ENCODE assay signal across 8 cellular contexts in the genomic region with DNA sequence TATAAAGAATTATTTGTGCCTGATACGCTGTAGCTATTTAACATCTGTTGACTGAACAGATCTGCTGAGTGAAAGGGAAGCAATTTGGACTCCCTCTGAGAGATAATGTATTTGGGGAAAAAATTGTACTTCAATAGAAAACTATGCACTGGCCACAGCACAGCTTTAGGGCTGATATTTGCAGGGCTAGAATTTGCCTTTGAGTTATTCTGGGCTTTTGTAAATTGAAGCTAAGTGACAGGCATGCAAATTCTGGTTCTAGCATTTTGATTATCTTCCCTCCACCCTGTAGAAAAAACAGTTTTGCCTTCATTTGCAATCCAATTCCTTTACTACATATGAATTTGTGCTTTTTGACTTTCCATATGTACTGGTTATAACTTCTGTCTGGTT. TPM values are rescaled to one million over a fixed set of nuclear protein-coding genes. Genes with fewer than 3 reads are reported as not detected.
DNase-seq lines count a peak whose midpoint lies in the region; ATAC-seq, FAIRE-seq and TF ChIP-seq lines count a peak whose summit lies in the region.

No MANE protein-coding gene starts in this region.

- peaks cover 34% of the 10 kb centered on the region for H3K79me2 ChIP-seq in endothelial cell of umbilical vein (ENCODE audit: control insufficient read depth, insufficient read depth, low read length)

- no peak for TF ChIP-seq POLR2A in endothelial cell of umbilical vein (IDR thresholded peaks at IDR 0.05; ENCODE audit: low read depth, low read length)

- intact Hi-C loops in endothelial cell of umbilical vein (cut with micrococcal nuclease) (loop anchor here (1.0 kb wide), 2 partner anchors 374 to 471 kb away; no protein-coding TSS in a partner anchor), tibial artery (cut with DNase I; ENCODE audit: low total_unique reads) (no loop called here)

- peak; percentile 55 for ATAC-seq in GM18867 (IDR thresholded peaks at IDR 0.05; ENCODE audit: unreplicated experiment)

- peak overlapping the region; percentile 60 for H3K4me2 ChIP-seq in endothelial cell of umbilical vein (ENCODE audit: insufficient read depth, low read length)

- H3K4me3 ChIP-seq in SK-N-MC (peak overlapping the region; percentile 54), endothelial cell of umbilical vein (replicated peaks in 1 of 3; ENCODE audit: insufficient read depth in 1 of 3, low read depth in 1 of 3, low read length in 3 of 3) (no peak overlapping the region), skeletal muscle tissue (ENCODE audit: low read length in 3 of 3) (peak overlapping the region in 1 of 3 donors; percentile 10), WERI-Rb-1 (ENCODE audit: low read depth, low read length) (no peak overlapping the region), tibial artery (no peak overlapping the region)

- no peak for FAIRE-seq in endothelial cell of umbilical vein (lab: Jason Lieb, UNC)

- in situ Hi-C loops in KBM-7 (cut with MboI; ENCODE audit: low pct_unique_long_range_greater_than_20kb, low sequenced_read_pairs), result no loop called here

- peaks cover 67% of the 10 kb centered on the region for H3K36me3 ChIP-seq in SK-N-MC (ENCODE audit: insufficient read depth, low read length)
- H3K36me3 ChIP-seq in endothelial cell of umbilical vein (ENCODE audit: control insufficient read depth in 2 of 2, extremely low read depth in 1 of 2, insufficient read depth in 2 of 2, low read length in 2 of 2), result no peaks in the 10 kb centered on the region
- H3K36me3 ChIP-seq in skeletal muscle tissue (ENCODE audit: control insufficient read depth in 3 of 3, insufficient read depth in 3 of 3, low read length in 3 of 3), result peaks cover 3 to 15% (median 10%) of the 10 kb centered on the region in 3 donors
- peaks cover 15% of the 10 kb centered on the region for H3K36me3 ChIP-seq in WERI-Rb-1
- peaks cover 0 to 29% (median 24%) of the 10 kb centered on the region in 3 donors for H3K36me3 ChIP-seq in tibial artery

- DNase-seq in SK-N-MC (ENCODE audit: low read depth, low spot score), result no peak
- no peak for DNase-seq in endothelial cell of umbilical vein (ENCODE audit: low read depth, low spot score)
- DNase-seq in WERI-Rb-1, result no peak
- no peak for DNase-seq in tibial artery
- DNase-seq in NCI-H146 (lab: John Stamatoyannopoulos, UW), result no peak
- DNase-seq in KBM-7, result no peak

- H3K4me1 ChIP-seq in endothelial cell of umbilical vein (ENCODE audit: control insufficient read depth, extremely low read depth, insufficient read depth, low read length) (peaks cover 19% of the 10 kb centered on the region), skeletal muscle tissue (ENCODE audit: control insufficient read depth in 3 of 3, insufficient read depth in 3 of 3, low read length in 3 of 3) (peaks cover 7 to 17% (median 13%) of the 10 kb centered on the region in 3 donors), tibial artery (peaks cover 0 to 37% (median 20%) of the 10 kb centered on the region in 4 donors)

- no peak for TF ChIP-seq CTCF in endothelial cell of umbilical vein (IDR thresholded peaks at IDR 0.05; ENCODE audit: extremely low read depth in 1 of 2, insufficient read depth in 1 of 2, low read depth in 1 of 2, low read length in 2 of 2)
- TF ChIP-seq CTCF in WERI-Rb-1 (IDR thresholded peaks at IDR 0.05; ENCODE audit: low read depth, low read length), result no peak
- no peak for TF ChIP-seq CTCF in tibial artery (IDR thresholded peaks at IDR 0.05)

- H3K9me1 ChIP-seq in endothelial cell of umbilical vein (replicated peaks; ENCODE audit: control insufficient read depth, extremely low read depth, insufficient read depth, low read length), result peaks cover 4% of the 10 kb centered on the region

- CTCF ChIA-PET in endothelial cell of umbilical vein (lab: Charles Lee), result interaction anchor here (0.7 to 3.3 kb wide), 20 partner anchors 11 to 924 kb away, joined by 3 to 36 read pairs (median 6); partner anchors contain the start of genes GBP1 and GBP3

- POLR2A ChIA-PET in endothelial cell of umbilical vein (lab: Charles Lee), result interaction anchor here (0.6 kb wide), 2 partner anchors 79 to 94 kb away, joined by 3 to 4 read pairs; no protein-coding TSS in a partner anchor

- H3K27me3 ChIP-seq in endothelial cell of umbilical vein (ENCODE audit: control insufficient read depth in 2 of 2, insufficient read depth in 2 of 2, low read length in 2 of 2) (no peaks in the 10 kb centered on the region), skeletal muscle tissue (ENCODE audit: control insufficient read depth in 3 of 3, insufficient read depth in 3 of 3, low read length in 3 of 3) (no peaks in the 10 kb centered on the region), WERI-Rb-1 (ENCODE audit: insufficient read depth, low read depth, severe bottlenecking) (no peaks in the 10 kb centered on the region), tibial artery (no peaks in the 10 kb centered on the region)

- dilution Hi-C loops in endothelial cell of umbilical vein (cut with MboI; ENCODE audit: extremely low pct_ligation_motif_present, low sequenced_read_pairs), result no loop called here

- no TSS peak for BruUV-seq in endothelial cell of umbilical vein (replicated peaks; lab: Mats Ljungman, UMichigan)

- peak overlapping the region; percentile 86 for H3K27ac ChIP-seq in SK-N-MC
- peak overlapping the region; percentile 34 for H3K27ac ChIP-seq in endothelial cell of umbilical vein (ENCODE audit: insufficient read depth, low read depth, low read length)
- H3K27ac ChIP-seq in skeletal muscle tissue (ENCODE audit: low read depth, low read length), result peak overlapping the region; percentile 32
- H3K27ac ChIP-seq in WERI-Rb-1, result no peak overlapping the region
- H3K27ac ChIP-seq in tibial artery, result peak overlapping the region in 1 of 2 donors; percentile 31

- H3K9me3 ChIP-seq in SK-N-MC (ENCODE audit: low read depth, low read length), result no peaks in the 10 kb centered on the region
- no peaks in the 10 kb centered on the region for H3K9me3 ChIP-seq in endothelial cell of umbilical vein (replicated peaks; ENCODE audit: control insufficient read depth, insufficient read depth, low read length)
- H3K9me3 ChIP-seq in skeletal muscle tissue (ENCODE audit: control insufficient read depth in 3 of 3, low read length in 3 of 3), result no peaks in the 10 kb centered on the region
- no peaks in the 10 kb centered on the region for H3K9me3 ChIP-seq in WERI-Rb-1 (ENCODE audit: severe bottlenecking)
- H3K9me3 ChIP-seq in tibial artery, result no peaks in the 10 kb centered on the region

- no peak overlapping the region for H2AFZ ChIP-seq in endothelial cell of umbilical vein (ENCODE audit: low read depth, low read length)

- H3K9ac ChIP-seq in SK-N-MC (ENCODE audit: insufficient read length) (no peak overlapping the region), endothelial cell of umbilical vein (replicated peaks; ENCODE audit: extremely low read depth, insufficient read depth, low read length) (peak overlapping the region; percentile 40), skeletal muscle tissue (ENCODE audit: low read depth in 1 of 3, low read length in 3 of 3) (no peak overlapping the region)

- no peaks in the 10 kb centered on the region for H4K20me1 ChIP-seq in endothelial cell of umbilical vein (replicated peaks; ENCODE audit: control insufficient read depth, extremely low read depth, insufficient read depth, low read length)

TF ChIP-seq in endothelial cell of umbilical vein, 7 proteins besides CTCF, POLR2A, EP300 and RAD21:
- TF ChIP-seq MYC (IDR thresholded peaks at IDR 0.05; ENCODE audit: low read depth, low read length) (no peak), JUN (IDR thresholded peaks at IDR 0.05; ENCODE audit: borderline replicate concordance, insufficient read depth, insufficient read length, low read depth) (no peak), EZH2 (IDR thresholded peaks at IDR 0.05; ENCODE audit: borderline replicate concordance, low read depth, low read length, severe bottlenecking) (no peak), FOS (IDR thresholded peaks at IDR 0.05; ENCODE audit: borderline replicate concordance, insufficient read depth, low read length) (no peak), MAX (IDR thresholded peaks at IDR 0.05; ENCODE audit: insufficient read depth, insufficient read length) (no peak), POLR2AphosphoS5 (IDR thresholded peaks at IDR 0.05; ENCODE audit: insufficient read depth, low read depth, low read length) (no peak)

RNA-seq across cellular contexts. Expression of gene KYAT3, which starts 7.9 kb away (rescaled TPM):
- total RNA-seq in endothelial cell of umbilical vein (18.1 and 21.1 TPM in 2 replicates), skeletal muscle tissue (10.4 TPM)
- 7.0 and 8.0 TPM in 2 replicates for polyA plus RNA-seq in endothelial cell of umbilical vein
- 14.0 and 14.4 TPM in 2 replicates for polyA plus RNA-seq in endothelial cell of umbilical vein (2011; cell fraction: cytosol; rRNA removed)
- 22.4 and 24.4 TPM in 2 replicates for polyA plus RNA-seq in endothelial cell of umbilical vein (2011; cell fraction: nucleus; rRNA removed)
- 18.4 and 29.2 TPM in 2 replicates for polyA plus RNA-seq in endothelial cell of umbilical vein (2012)
- 4.4 and 6.5 TPM in 2 replicates for polyA minus RNA-seq in endothelial cell of umbilical vein
- polyA minus RNA-seq in endothelial cell of umbilical vein (2011; cell fraction: cytosol; rRNA and poly(A)+ RNA removed), result 3.1 TPM
- polyA minus RNA-seq in endothelial cell of umbilical vein (2011; cell fraction: nucleus; rRNA and poly(A)+ RNA removed), result 7.7 and 11.0 TPM in 2 replicates

RNA-seq across cellular contexts. Expression of gene RBMXL1, which starts 7.9 kb away (rescaled TPM):
- total RNA-seq in endothelial cell of umbilical vein (7.6 and 9.9 TPM in 2 replicates), skeletal muscle tissue (17.2 TPM)
- 2.5 and 2.9 TPM in 2 replicates for polyA plus RNA-seq in endothelial cell of umbilical vein
- polyA plus RNA-seq in endothelial cell of umbilical vein (2011; cell fraction: cytosol; rRNA removed), result 3.0 and 3.1 TPM in 2 replicates
- polyA plus RNA-seq in endothelial cell of umbilical vein (2011; cell fraction: nucleus; rRNA removed), result 4.8 and 5.3 TPM in 2 replicates
- 4.2 and 4.9 TPM in 2 replicates for polyA plus RNA-seq in endothelial cell of umbilical vein (2012)
- polyA minus RNA-seq in endothelial cell of umbilical vein, result 6.2 and 7.9 TPM in 2 replicates
- 6.5 TPM for polyA minus RNA-seq in endothelial cell of umbilical vein (2011; cell fraction: cytosol; rRNA and poly(A)+ RNA removed)
- polyA minus RNA-seq in endothelial cell of umbilical vein (2011; cell fraction: nucleus; rRNA and poly(A)+ RNA removed), result 9.3 and 11.6 TPM in 2 replicates

RNA-seq across cellular contexts. Expression of gene GBP3, which starts 38.1 kb away (rescaled TPM):
- total RNA-seq in endothelial cell of umbilical vein (7.3 and 12.7 TPM in 2 replicates), skeletal muscle tissue (2.1 TPM)
- polyA plus RNA-seq in endothelial cell of umbilical vein, result 4.8 and 5.7 TPM in 2 replicates
- 6.0 and 6.3 TPM in 2 replicates for polyA plus RNA-seq in endothelial cell of umbilical vein (2011; cell fraction: cytosol; rRNA removed)
- 18.7 and 23.6 TPM in 2 replicates for polyA plus RNA-seq in endothelial cell of umbilical vein (2011; cell fraction: nucleus; rRNA removed)
- 6.9 and 12.3 TPM in 2 replicates for polyA plus RNA-seq in endothelial cell of umbilical vein (2012)
- 15.5 and 18.4 TPM in 2 replicates for polyA minus RNA-seq in endothelial cell of umbilical vein
- polyA minus RNA-seq in endothelial cell of umbilical vein (2011; cell fraction: cytosol; rRNA and poly(A)+ RNA removed), result 5.2 TPM
- 21.2 and 21.7 TPM in 2 replicates for polyA minus RNA-seq in endothelial cell of umbilical vein (2011; cell fraction: nucleus; rRNA and poly(A)+ RNA removed)
